8 cellular contexts compared by ENCODE assay signal in the genomic region with DNA sequence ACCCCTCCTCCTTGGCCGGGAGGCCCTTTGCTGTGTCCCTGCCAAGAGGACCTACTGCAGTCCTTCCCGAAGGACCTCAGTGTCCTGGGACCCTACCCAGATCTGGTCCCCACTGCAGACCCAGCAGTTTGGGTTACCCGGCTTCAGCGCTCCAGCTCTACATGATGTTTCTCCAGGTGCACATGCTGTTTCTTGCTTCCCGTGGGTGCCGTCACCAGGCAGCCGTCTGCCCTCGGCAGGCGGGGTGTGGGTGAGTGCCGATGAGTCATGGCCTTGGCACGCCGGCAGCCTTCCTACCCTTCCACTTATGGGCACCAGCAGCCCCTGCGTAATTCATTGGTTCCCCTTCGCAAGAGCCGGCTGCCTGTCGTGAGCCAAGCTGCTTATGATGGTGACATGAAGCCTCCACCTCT.
A peak's percentile ranks its signal among the peaks of the same experiment; 100 is the strongest.
DNase-seq lines count a peak whose midpoint lies in the region; ATAC-seq lines count a peak whose summit lies in the region.

No MANE protein-coding gene starts in this region.

- H4K8ac ChIP-seq in trophoblast cell (ENCODE audit: low read depth, low read length), result no peak overlapping the region

- H4K91ac ChIP-seq in trophoblast cell (ENCODE audit: low read depth, low read length), result no peak overlapping the region

- no peak for ATAC-seq in HG02759 (IDR thresholded peaks at IDR 0.05; ENCODE audit: unreplicated experiment)
- ATAC-seq in GM19023 (IDR thresholded peaks at IDR 0.05; ENCODE audit: unreplicated experiment), result no peak
- ATAC-seq in HG02970 (IDR thresholded peaks at IDR 0.05; ENCODE audit: low FRiP score, unreplicated experiment), result no peak

- H3K79me1 ChIP-seq in trophoblast cell (ENCODE audit: low read length), result no peaks in the 10 kb centered on the region

- no peak overlapping the region for H4K12ac ChIP-seq in trophoblast cell (ENCODE audit: low read depth, low read length)

- H3K9me3 ChIP-seq in esophagus (ENCODE audit: control insufficient read depth in 2 of 2, insufficient read depth in 1 of 2, low read depth in 1 of 2, low read length in 1 of 2), result no peaks in the 10 kb centered on the region
- H3K9me3 ChIP-seq in trophoblast cell (ENCODE audit: insufficient read depth, low read depth, low read length), result peaks cover 2% of the 10 kb centered on the region

- peak overlapping the region; percentile 76 to 92 for H3K27ac ChIP-seq in esophagus (ENCODE audit: low read depth in 2 of 2, low read length in 1 of 2)
- no peak overlapping the region for H3K27ac ChIP-seq in trophoblast cell (ENCODE audit: low read depth, low read length)

- H3K27me3 ChIP-seq in esophagus (ENCODE audit: control insufficient read depth in 1 of 2, insufficient read depth in 2 of 2, low read length in 2 of 2) (no peaks in the 10 kb centered on the region), trophoblast cell (ENCODE audit: insufficient read depth, low read length) (no peaks in the 10 kb centered on the region)

- H3K4me3 ChIP-seq in esophagus (ENCODE audit: low read depth in 1 of 2, low read length in 2 of 2) (no peak overlapping the region), trophoblast cell (ENCODE audit: low read depth, low read length) (no peak overlapping the region)

- H2AK5ac ChIP-seq in trophoblast cell (ENCODE audit: low read length), result no peak overlapping the region

- H3K79me2 ChIP-seq in trophoblast cell (ENCODE audit: control insufficient read depth, insufficient read depth, low read length, poor library complexity), result no peaks in the 10 kb centered on the region

- WGBS in esophagus, 2 donors, result 26 to 37% methylated on average over 16 of the region's 16 CpGs
- no CpG with 5 or more reads among the region's 16 CpGs for WGBS in trophoblast cell (ENCODE audit: extremely low coverage, insufficient coverage, insufficient read length)

- H3K18ac ChIP-seq in trophoblast cell (ENCODE audit: low read length), result peak overlapping the region; percentile 12

- H3K23ac ChIP-seq in trophoblast cell (ENCODE audit: low read length), result no peak overlapping the region

- peaks cover 8 to 56% of the 10 kb centered on the region in 2 donors for H3K36me3 ChIP-seq in esophagus (ENCODE audit: control insufficient read depth in 2 of 2, insufficient read depth in 2 of 2, low read length in 1 of 2)
- H3K36me3 ChIP-seq in trophoblast cell (ENCODE audit: control insufficient read depth in 1 of 2, insufficient read depth in 2 of 2, low read length in 2 of 2), result peaks cover 89 to 96% of the 10 kb centered on the region in 2 experiments

- H3K4me1 ChIP-seq in esophagus (ENCODE audit: control insufficient read depth in 2 of 2, insufficient read depth in 2 of 2, low read length in 1 of 2), result peaks cover 4 to 44% of the 10 kb centered on the region in 2 donors
- no peaks in the 10 kb centered on the region for H3K4me1 ChIP-seq in trophoblast cell (ENCODE audit: control insufficient read depth in 1 of 2, insufficient read depth in 2 of 2, low read length in 2 of 2)

- H3K4ac ChIP-seq in trophoblast cell (ENCODE audit: low read depth, low read length), result no peak overlapping the region

- no peak overlapping the region for H3K9ac ChIP-seq in trophoblast cell (ENCODE audit: low read length)

- H2BK12ac ChIP-seq in trophoblast cell (ENCODE audit: low read length), result no peak overlapping the region

- H2BK5ac ChIP-seq in trophoblast cell (ENCODE audit: low read depth, low read length, poor library complexity), result no peak overlapping the region

- peak; percentile 73 for DNase-seq in DMS 273 (lab: John Stamatoyannopoulos, UW; ENCODE audit: unreplicated experiment)
- DNase-seq in NCI-H446 treated with DMSO at 0.1 percent for 48 hours (lab: John Stamatoyannopoulos, UW), result peak; percentile 76
- DNase-seq in trophoblast cell, result peak; percentile 87 to 90
- no peak for DNase-seq in SK-N-DZ (ENCODE audit: low spot score)

- H3K14ac ChIP-seq in trophoblast cell (ENCODE audit: low read length), result no peak overlapping the region

- no peak overlapping the region for H3K4me2 ChIP-seq in trophoblast cell (ENCODE audit: low read length)

- no peak overlapping the region for H2BK120ac ChIP-seq in trophoblast cell (ENCODE audit: insufficient read depth, low read length, poor library complexity)

- H2AFZ ChIP-seq in trophoblast cell (ENCODE audit: insufficient read depth, low read length, poor library complexity), result no peak overlapping the region
